In the genomic region with DNA sequence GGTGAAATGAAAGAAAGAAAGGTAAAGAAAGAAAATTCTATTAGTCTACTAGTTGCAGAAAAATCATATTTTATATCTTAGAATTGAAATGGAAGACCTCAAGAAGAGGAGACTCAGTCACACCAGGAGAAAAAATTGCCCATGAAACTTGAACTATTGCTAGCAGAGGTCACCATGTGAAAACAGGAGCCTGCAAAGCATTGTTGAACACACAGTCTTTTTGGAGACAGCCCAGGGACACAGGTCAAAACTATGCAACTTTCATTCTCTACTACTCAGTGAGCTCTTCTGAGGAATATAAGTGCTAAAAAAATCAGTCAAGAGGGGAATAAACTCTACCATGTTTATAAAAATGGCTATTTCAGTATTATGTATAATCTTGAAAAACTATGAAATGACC, we compare ENCODE assay signal across 23 cellular contexts.
DNase-seq lines count a peak whose midpoint lies in the region; ATAC-seq and TF ChIP-seq lines count a peak whose summit lies in the region.
"Had no signal": no experiment of that assay in that cellular context is flagged by ENCODE, and none has a peak within 500 bp of the region (broad histone marks: within the 10 kb centered on the region; RNA-seq: fewer than 3 reads in every experiment).

No MANE protein-coding gene starts in this region.

- POLR2A ChIA-PET in CD4-positive, alpha-beta T cell (lab: Charles Lee): no interaction called here

- H3K27me3 ChIP-seq in CD4-positive, alpha-beta T cell (ENCODE audit: control insufficient read depth, insufficient read depth, low read length): no peaks in the 10 kb centered on the region
- no peaks in the 10 kb centered on the region for H3K27me3 ChIP-seq in hepatocyte

- CTCF ChIA-PET in CD4-positive, alpha-beta T cell (lab: Charles Lee): no interaction called here

- no peak overlapping the region for H3K4me3 ChIP-seq in hepatocyte

- intact Hi-C loops in Right ventricle myocardium superior (cut with DNase I) (no loop called here), cardiac septum (cut with DNase I) (no loop called here), left ventricle myocardium superior (cut with micrococcal nuclease) (no loop called here)
- intact Hi-C loops in CD4-positive, alpha-beta T cell (cut with DNase I, micrococcal nuclease): no loop called here

- no peaks in the 10 kb centered on the region for H3K79me2 ChIP-seq in hepatocyte

- no peaks in the 10 kb centered on the region for H3K9me2 ChIP-seq in hepatocyte (replicated peaks; ENCODE audit: insufficient read depth)

- peaks cover 12% of the 10 kb centered on the region for H3K4me1 ChIP-seq in hepatocyte (ENCODE audit: insufficient read depth)

- no peaks in the 10 kb centered on the region for H4K20me1 ChIP-seq in hepatocyte (ENCODE audit: insufficient read depth, poor library complexity, severe bottlenecking)

- no peaks in the 10 kb centered on the region for H3K9me3 ChIP-seq in CD4-positive, alpha-beta T cell (ENCODE audit: control insufficient read depth, low read length)
- H3K9me3 ChIP-seq in hepatocyte (ENCODE audit: low read depth): no peaks in the 10 kb centered on the region

- H3K4me2 ChIP-seq in hepatocyte: no peak overlapping the region
- H3K4me2 ChIP-seq: KMS-11 had no signal

- H3K4me1 Mint-ChIP-seq in osteocyte (ENCODE audit: unreplicated experiment): peaks cover 24% of the 10 kb centered on the region
- H3K4me1 Mint-ChIP-seq in CD4-positive, alpha-beta T cell (ENCODE audit: low read depth): no peaks in the 10 kb centered on the region
- H3K4me1 Mint-ChIP-seq: H9 had no signal

- H3K27ac ChIP-seq in CD4-positive, alpha-beta T cell (ENCODE audit: low read depth, low read length): no peak overlapping the region
- no peak overlapping the region for H3K27ac ChIP-seq in hepatocyte
- H3K27ac ChIP-seq: KMS-11 had no signal

- H2AFZ ChIP-seq in hepatocyte: no peak overlapping the region

- no peaks in the 10 kb centered on the region for H3K36me3 Mint-ChIP-seq in osteocyte (ENCODE audit: unreplicated experiment)
- H3K36me3 Mint-ChIP-seq in CD4-positive, alpha-beta T cell (ENCODE audit: low read depth): no peaks in the 10 kb centered on the region
- H3K36me3 Mint-ChIP-seq: CD14-positive monocyte had no signal

- no peaks in the 10 kb centered on the region for H3K36me3 ChIP-seq in hepatocyte (replicated peaks; ENCODE audit: insufficient read depth, low read depth)

- ATAC-seq in Right ventricle myocardium superior (ENCODE audit: poor library complexity) (peak; percentile 82), left ventricle myocardium superior (peak; percentile 79), esophagus mucosa (no peak)
- ATAC-seq in CD4-positive, alpha-beta T cell (ENCODE audit: poor library complexity): no peak
- ATAC-seq: PC-3 had no signal

- peaks cover 12% of the 10 kb centered on the region for H3K9me3 Mint-ChIP-seq in osteocyte (ENCODE audit: unreplicated experiment)
- H3K9me3 Mint-ChIP-seq in CD4-positive, alpha-beta T cell: no peaks in the 10 kb centered on the region
- H3K9me3 Mint-ChIP-seq: H9 had no signal

- no peaks in the 10 kb centered on the region for H3K27me3 Mint-ChIP-seq in osteocyte (ENCODE audit: unreplicated experiment)
- H3K27me3 Mint-ChIP-seq in CD4-positive, alpha-beta T cell: no peaks in the 10 kb centered on the region

- TF ChIP-seq CTCF in osteocyte (IDR thresholded peaks at IDR 0.05) (no peak), hepatocyte (IDR thresholded peaks at IDR 0.05; ENCODE audit: poor library complexity) (no peak)
- no peak for TF ChIP-seq CTCF in CD4-positive, alpha-beta T cell (IDR thresholded peaks at IDR 0.05)

- H3K4me3 Mint-ChIP-seq in osteocyte (ENCODE audit: unreplicated experiment): no peak overlapping the region
- H3K4me3 Mint-ChIP-seq in CD4-positive, alpha-beta T cell: no peak overlapping the region
- H3K4me3 Mint-ChIP-seq: CD14-positive monocyte, H9 had no signal

- peak overlapping the region; percentile 56 for H3K27ac Mint-ChIP-seq in osteocyte (ENCODE audit: unreplicated experiment)
- H3K27ac Mint-ChIP-seq in CD4-positive, alpha-beta T cell: no peak overlapping the region
- H3K27ac Mint-ChIP-seq: CD14-positive monocyte, H9 had no signal

- DNase-seq in Right ventricle myocardium superior (no peak), cardiac septum (ENCODE audit: low spot score) (no peak), left ventricle myocardium superior (no peak), osteocyte (ENCODE audit: extremely low spot score, unreplicated experiment) (no peak), ecto neural progenitor cell (ENCODE audit: low spot score) (no peak), hepatocyte (ENCODE audit: low spot score) (no peak)
- DNase-seq in CD4-positive, alpha-beta T cell: no peak
- DNase-seq: 8988T, COR-L47, DMS 273 treated with DMSO at 0.1 percent for 48 hours, DND-41, GDM1, H9, NCI-H1048, NCI-H1436, NCI-H1930, NCI-H226, NCI-H524, RPMI8226 had no signal

Comparison
In these comparisons a context has a peak if more than half of its experiments do, and no peak if none do; other contexts are left out.
1. ATAC-seq: peak in Right ventricle myocardium superior (single experiment) and left ventricle myocardium superior (single experiment); none in esophagus mucosa (single experiment) and CD4-positive, alpha-beta T cell (single experiment).